ENCODE assay signal across 22 cellular contexts in genomic region chr6:37636112-37636511, GRCh38.
DNase-seq lines count a peak whose midpoint lies in the region; ATAC-seq and TF ChIP-seq lines count a peak whose summit lies in the region.
"Had no signal": no experiment of that assay in that cellular context is flagged by ENCODE, and none has a peak within 500 bp of the region (broad histone marks: within the 10 kb centered on the region; RNA-seq: fewer than 3 reads in every experiment).

No MANE protein-coding gene starts in this region.

- H3K27me3 ChIP-seq in CD4-positive, alpha-beta memory T cell (ENCODE audit: insufficient read depth, low read length), result no peaks in the 10 kb centered on the region
- no peaks in the 10 kb centered on the region for H3K27me3 ChIP-seq in prostate gland (replicated peaks; ENCODE audit: insufficient read depth)

- intact Hi-C loops in CD4-positive, alpha-beta memory T cell (cut with micrococcal nuclease), result no loop called here
- intact Hi-C loops in left colon (cut with DNase I, micrococcal nuclease) (no loop called here), prostate gland (cut with DNase I) (no loop called here)

- no peak for DNase-seq in CD4-positive, alpha-beta memory T cell
- DNase-seq in COR-L47 (lab: John Stamatoyannopoulos, UW), result peak; percentile 37
- DNase-seq in NCI-H69 (lab: John Stamatoyannopoulos, UW), result peak; percentile 58
- no peak for DNase-seq in left colon
- DNase-seq in activated T-cell treated with anti-CD3 and anti-CD28 coated beads, Interleukin-2, amount 50 U/mL, for 72 hours, result no peak
- no peak for DNase-seq in epidermal melanocyte (ENCODE audit: insufficient read length, low spot score)
- no peak for DNase-seq in prostate gland (ENCODE audit: low spot score)
- DNase-seq: Calu3; CD4-positive, alpha-beta T cell; DMS53; H7; KBM-7; MM.1S; NCI-H1048; NCI-H1436 treated with DMSO at 0.1 percent for 48 hours; NCI-H1930; NCI-H2171; NCI-H526 treated with DMSO at 0.1 percent for 48 hours had no signal

- H3K4me3 Mint-ChIP-seq in CD4-positive, alpha-beta memory T cell, result no peak overlapping the region
- no peak overlapping the region for H3K4me3 Mint-ChIP-seq in activated T-cell treated with anti-CD3 and anti-CD28 coated beads, Interleukin-2, amount 50 U/mL, for 72 hours
- H3K4me3 Mint-ChIP-seq: CD4-positive, alpha-beta T cell had no signal

- POLR2A ChIA-PET in CD4-positive, alpha-beta memory T cell (lab: Charles Lee; ENCODE audit: partially characterized antibody), result no interaction called here

- H3K9me3 Mint-ChIP-seq in CD4-positive, alpha-beta memory T cell, result no peaks in the 10 kb centered on the region
- no peaks in the 10 kb centered on the region for H3K9me3 Mint-ChIP-seq in activated T-cell treated with anti-CD3 and anti-CD28 coated beads, Interleukin-2, amount 50 U/mL, for 72 hours
- H3K9me3 Mint-ChIP-seq: CD4-positive, alpha-beta T cell had no signal

- H3K27ac Mint-ChIP-seq in CD4-positive, alpha-beta memory T cell, result peak overlapping the region in 4 of 7 donors; percentile 22 to 81 (median 56)
- no peak overlapping the region for H3K27ac Mint-ChIP-seq in activated T-cell treated with anti-CD3 and anti-CD28 coated beads, Interleukin-2, amount 50 U/mL, for 72 hours
- H3K27ac Mint-ChIP-seq: CD4-positive, alpha-beta T cell had no signal

- no peak overlapping the region for H3K4me3 ChIP-seq in CD4-positive, alpha-beta memory T cell (ENCODE audit: low read length in 2 of 2)
- H3K4me3 ChIP-seq in prostate gland, result no peak overlapping the region

- H3K36me3 Mint-ChIP-seq in CD4-positive, alpha-beta memory T cell, result peaks cover 0 to 7% of the 10 kb centered on the region in 2 donors
- no peaks in the 10 kb centered on the region for H3K36me3 Mint-ChIP-seq in activated T-cell treated with anti-CD3 and anti-CD28 coated beads, Interleukin-2, amount 50 U/mL, for 72 hours (ENCODE audit: insufficient read depth in 2 of 2)

- no peaks in the 10 kb centered on the region for H3K36me3 ChIP-seq in CD4-positive, alpha-beta memory T cell (ENCODE audit: insufficient read depth, low read length)
- H3K36me3 ChIP-seq in prostate gland, result no peaks in the 10 kb centered on the region

- no peak for TF ChIP-seq CTCF in prostate gland (IDR thresholded peaks at IDR 0.05)

- peaks cover 4 to 21% (median 14%) of the 10 kb centered on the region in 4 donors for H3K4me1 Mint-ChIP-seq in CD4-positive, alpha-beta memory T cell
- H3K4me1 Mint-ChIP-seq in activated T-cell treated with anti-CD3 and anti-CD28 coated beads, Interleukin-2, amount 50 U/mL, for 72 hours (ENCODE audit: low read depth), result no peaks in the 10 kb centered on the region

- peaks cover 7% of the 10 kb centered on the region for H3K4me1 ChIP-seq in CD4-positive, alpha-beta memory T cell (ENCODE audit: insufficient read depth, low read length)
- H3K4me1 ChIP-seq in prostate gland (replicated peaks), result no peaks in the 10 kb centered on the region

- no peak overlapping the region for H3K27ac ChIP-seq in CD4-positive, alpha-beta memory T cell (ENCODE audit: low read depth, low read length)
- no peak overlapping the region for H3K27ac ChIP-seq in prostate gland
- H3K27ac ChIP-seq: HL-60 had no signal

- WGBS in prostate gland, result 98% methylated on average over 2 of the region's 2 CpGs

- CTCF ChIA-PET in CD4-positive, alpha-beta memory T cell (lab: Charles Lee; ENCODE audit: partially characterized antibody), result no interaction called here

- TF ChIP-seq POLR2A in prostate gland (IDR thresholded peaks at IDR 0.05), result no peak

- no peaks in the 10 kb centered on the region for H3K27me3 Mint-ChIP-seq in CD4-positive, alpha-beta memory T cell
- H3K27me3 Mint-ChIP-seq in activated T-cell treated with anti-CD3 and anti-CD28 coated beads, Interleukin-2, amount 50 U/mL, for 72 hours (ENCODE audit: low read depth), result no peaks in the 10 kb centered on the region
- H3K27me3 Mint-ChIP-seq: CD4-positive, alpha-beta T cell had no signal

- no peaks in the 10 kb centered on the region for H3K9me3 ChIP-seq in CD4-positive, alpha-beta memory T cell (ENCODE audit: control insufficient read depth in 1 of 2, low read length in 2 of 2)
- H3K9me3 ChIP-seq in prostate gland, result no peaks in the 10 kb centered on the region

- peak; percentile 63 for ATAC-seq in left colon
- no peak for ATAC-seq in activated T-cell treated with anti-CD3 and anti-CD28 coated beads, Interleukin-2, amount 50 U/mL, for 72 hours (replicated peaks in 1 of 2)
- ATAC-seq: HepG2, Panc1, SK-N-SH treated with all-trans-retinoic acid at 6 μM for 48 hours had no signal

Comparison
In these comparisons a context has a peak if more than half of its experiments do, and no peak if none do; other contexts are left out.
1. DNase-seq: peak in COR-L47 (single experiment) and NCI-H69 (single experiment); none in CD4-positive, alpha-beta memory T cell (0 of 5), left colon (0 of 2), activated T-cell treated with anti-CD3 and anti-CD28 coated beads, Interleukin-2, amount 50 U/mL, for 72 hours (0 of 2), epidermal melanocyte (single experiment) and prostate gland (single experiment).